In the genomic region with DNA sequence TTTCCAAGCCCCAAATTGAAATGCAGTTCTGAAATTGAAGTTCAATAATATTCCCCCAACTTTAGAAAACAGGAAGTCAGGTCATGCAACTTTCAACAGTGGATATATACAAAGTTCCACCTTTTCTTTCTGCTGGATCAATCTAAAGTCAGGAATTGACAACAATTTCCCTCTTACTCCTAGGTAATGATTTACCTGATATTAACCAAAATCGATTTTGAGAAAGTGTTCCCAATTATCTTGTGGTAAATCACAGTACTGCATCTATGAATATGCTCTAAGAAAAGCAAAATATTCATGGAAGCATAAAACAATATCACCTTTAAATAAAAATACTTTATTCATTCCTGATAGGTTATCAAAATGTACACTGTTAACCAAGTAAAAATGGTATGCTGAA, we compare ENCODE assay signal across 28 cellular contexts. TPM values are rescaled to one million over a fixed set of nuclear protein-coding genes. Genes with fewer than 3 reads are reported as not detected.
"Had no signal": no experiment of that assay in that cellular context is flagged by ENCODE, and none has a peak within 500 bp of the region (broad histone marks: within the 10 kb centered on the region; RNA-seq: fewer than 3 reads in every experiment).

No MANE protein-coding gene starts in this region.

- H3K4me3 Mint-ChIP-seq: activated B cell treated with CpG ODN at 0.5 μM for 24 hours; activated CD4-positive, alpha-beta memory T cell treated with anti-CD3 and anti-CD28 coated beads for 36 hours; activated CD4-positive, alpha-beta T cell treated with anti-CD3 and anti-CD28 coated beads, Interleukin-2, amount 10 ng/mL, durations not matched to agents 7 days and 5 days; activated naive CD4-positive, alpha-beta T cell treated with anti-CD3 and anti-CD28 coated beads for 36 hours; activated naive CD8-positive, alpha-beta T cell; activated T-cell treated with anti-CD3 and anti-CD28 coated beads, Interleukin-2, amount 50 U/mL, for 4 hours; T-helper 1 cell treated with Interleukin-12 subunit alpha and Interleukin-12 subunit beta and Interleukin-4 antibody, amounts not matched to agents 30 μg/mL and 1 μg/mL, for 36 hours had no signal

- H3K9me3 Mint-ChIP-seq: activated B cell treated with CpG ODN at 0.5 μM for 24 hours; activated CD4-positive, alpha-beta memory T cell treated with anti-CD3 and anti-CD28 coated beads for 36 hours; activated CD4-positive, alpha-beta T cell treated with anti-CD3 and anti-CD28 coated beads, Interleukin-2, amount 10 ng/mL, durations not matched to agents 7 days and 5 days; activated naive CD4-positive, alpha-beta T cell treated with anti-CD3 and anti-CD28 coated beads for 36 hours; activated T-cell treated with anti-CD3 and anti-CD28 coated beads, Interleukin-2, amount 50 U/mL, for 4 hours; T-helper 1 cell treated with Interleukin-12 subunit alpha and Interleukin-12 subunit beta and Interleukin-4 antibody, amounts not matched to agents 30 μg/mL and 1 μg/mL, for 36 hours had no signal

- H3K27ac ChIP-seq: brain microvascular endothelial cell, SJCRH30 had no signal

- H3K27me3 Mint-ChIP-seq: activated B cell treated with CpG ODN at 0.5 μM for 24 hours; activated CD4-positive, alpha-beta memory T cell treated with anti-CD3 and anti-CD28 coated beads for 36 hours; activated CD4-positive, alpha-beta T cell treated with anti-CD3 and anti-CD28 coated beads, Interleukin-2, amount 10 ng/mL, durations not matched to agents 7 days and 5 days; activated naive CD8-positive, alpha-beta T cell had no signal

- H3K27me3 ChIP-seq: brain microvascular endothelial cell, MG63, SJCRH30 had no signal

- H3K4me1 Mint-ChIP-seq: activated B cell treated with CpG ODN at 0.5 μM for 24 hours; activated CD4-positive, alpha-beta T cell treated with anti-CD3 and anti-CD28 coated beads, Interleukin-2, amount 10 ng/mL, durations not matched to agents 7 days and 5 days had no signal

- H3K36me3 ChIP-seq: MG63, SJCRH30 had no signal

- DNase-seq: activated B cell treated with CpG ODN at 0.5 μM for 24 hours; activated CD4-positive, alpha-beta memory T cell treated with anti-CD3 and anti-CD28 coated beads for 36 hours; activated CD4-positive, alpha-beta T cell treated with anti-CD3 and anti-CD28 coated beads, Interleukin-2, amount 10 ng/mL, durations not matched to agents 7 days and 5 days; activated CD8-positive, alpha-beta memory T cell treated with anti-CD3 and anti-CD28 coated beads for 24 hours; activated effector memory CD4-positive, alpha-beta T cell treated with anti-CD3 and anti-CD28 coated beads, Interleukin-2, amount 50 U/mL, for 16 hours; activated naive CD4-positive, alpha-beta T cell treated with anti-CD3 and anti-CD28 coated beads for 36 hours; activated T-cell treated with anti-CD3 and anti-CD28 coated beads, Interleukin-2, amount 50 U/mL, for 4 hours; amygdala; brain microvascular endothelial cell; MG63; MV-4-11; NCI-H1092 treated with DMSO at 0.1 percent for 48 hours; NCI-H1417 treated with DMSO at 0.1 percent for 48 hours; NCI-H1694; NCI-H2029; NCI-H345; NCI-H510A; NCI-H526 treated with DMSO at 0.1 percent for 48 hours; NK-92 treated with Interleukin-12 subunit alpha and Interleukin-12 subunit beta, amount 100 ng/mL, for 24 hours; OCI-M1; RPMI8226; SJCRH30; T-helper 9 cell had no signal

- ATAC-seq: activated T-cell treated with anti-CD3 and anti-CD28 coated beads, Interleukin-2, amount 50 U/mL, for 4 hours; Panc1; Right ventricle myocardium inferior had no signal

- H3K4me1 ChIP-seq: SJCRH30 had no signal

- H3K9me3 ChIP-seq: MG63, SJCRH30 had no signal

- H3K27ac Mint-ChIP-seq: activated B cell treated with CpG ODN at 0.5 μM for 24 hours; activated CD4-positive, alpha-beta memory T cell treated with anti-CD3 and anti-CD28 coated beads for 36 hours; activated CD4-positive, alpha-beta T cell treated with anti-CD3 and anti-CD28 coated beads, Interleukin-2, amount 10 ng/mL, durations not matched to agents 7 days and 5 days; activated naive CD4-positive, alpha-beta T cell treated with anti-CD3 and anti-CD28 coated beads for 36 hours; activated naive CD8-positive, alpha-beta T cell; T-helper 1 cell treated with Interleukin-12 subunit alpha and Interleukin-12 subunit beta and Interleukin-4 antibody, amounts not matched to agents 30 μg/mL and 1 μg/mL, for 36 hours had no signal

- H3K4me3 ChIP-seq: MG63, SJCRH30 had no signal

RNA-seq across cellular contexts. Expression of gene BDKRB1, which starts 28.4 kb away (rescaled TPM):
- total RNA-seq: activated B cell treated with CpG ODN at 0.5 μM for 24 hours; activated CD4-positive, alpha-beta memory T cell treated with anti-CD3 and anti-CD28 coated beads for 36 hours; activated CD4-positive, alpha-beta T cell treated with anti-CD3 and anti-CD28 coated beads, Interleukin-2, amount 10 ng/mL, durations not matched to agents 7 days and 5 days; activated naive CD4-positive, alpha-beta T cell treated with anti-CD3 and anti-CD28 coated beads for 36 hours; activated T-cell treated with anti-CD3 and anti-CD28 coated beads, Interleukin-2, amount 50 U/mL, for 4 hours; cardiac septum; Right ventricle myocardium inferior had no signal
